Comparison of ENCODE assay signal across 24 cellular contexts in genomic region chr9:123682746-123683145, GRCh38.
"Had no signal": no experiment of that assay in that cellular context is flagged by ENCODE, and none has a peak within 500 bp of the region (broad histone marks: within the 10 kb centered on the region; RNA-seq: fewer than 3 reads in every experiment).

No MANE protein-coding gene starts in this region.

- ATAC-seq: left colon; left lung; lower lobe of right lung; naive thymus-derived CD8-positive, alpha-beta T cell; psoas muscle; right lobe of liver; stimulated activated effector memory CD8-positive, alpha-beta T cell treated with anti-CD3 and anti-CD28 coated beads, Interleukin-12 subunit alpha, Interleukin-12 subunit beta, amount 100 ng/mL, for 72 hours; upper lobe of right lung had no signal

- H3K79me2 ChIP-seq: parathyroid adenoma had no signal

- H3K36me3 ChIP-seq: left lung, lower lobe of right lung, neutrophil, right atrium auricular region, right lobe of liver, stomach, thyroid gland, transverse colon, upper lobe of right lung had no signal

- DNase-seq: hippocampal formation; kidney glomerular epithelial cell; left colon; left lung; lower lobe of right lung; mammary epithelial cell; mesenchymal stem cell; naive thymus-derived CD8-positive, alpha-beta T cell; occipital lobe; psoas muscle; right lobe of liver; stimulated activated CD4-positive, alpha-beta T cell treated with anti-CD3 and anti-CD28 coated beads, Interleukin-12 subunit alpha, Interleukin-12 subunit beta, amount 100 ng/mL, for 4 hours; stimulated activated CD4-positive, alpha-beta T cell treated with anti-CD3 and anti-CD28 coated beads, Interleukin-4, amount 100 ng/mL, for 24 hours; stimulated activated naive CD4-positive, alpha-beta T cell treated with Interleukin-2 at 50 U/mL for 16 hours; stomach; testis; thyroid gland; transverse colon; upper lobe of right lung had no signal

- H3K27ac ChIP-seq: left lung, lower lobe of right lung, neutrophil, parathyroid adenoma, psoas muscle, right atrium auricular region, right lobe of liver, skin epidermis, stomach, testis, thyroid gland, transverse colon, upper lobe of right lung had no signal

- H3K27me3 ChIP-seq: left lung, neutrophil, right atrium auricular region, right lobe of liver, stomach, testis, thyroid gland, transverse colon, upper lobe of right lung had no signal

- H3K4me3 ChIP-seq: left lung, lower lobe of right lung, psoas muscle, right atrium auricular region, right lobe of liver, skin epidermis, stomach, testis, thyroid gland, transverse colon, upper lobe of right lung had no signal

- H2AFZ ChIP-seq: parathyroid adenoma had no signal

- H3K9me3 ChIP-seq: left lung, lower lobe of right lung, neutrophil, psoas muscle, right atrium auricular region, right lobe of liver, stomach, testis, thyroid gland, transverse colon, upper lobe of right lung had no signal

- H3K9ac ChIP-seq: parathyroid adenoma had no signal
